Comparison of ENCODE assay signal across 1 cellular context in genomic region chr9:79573697-79573976, GRCh38.
TF ChIP-seq lines count a peak whose summit lies in the region.

No MANE protein-coding gene starts in this region.

TF ChIP-seq in SK-N-SH treated with all-trans-retinoic acid at 6 μM for 48 hours, 23 proteins besides CTCF, POLR2A, EP300 and RAD21 (continued from another document):
- no peak for TF ChIP-seq ZNF565 (CRISPR knock-in tag; conservative IDR thresholded peaks at IDR 0.05; ENCODE audit: low read depth)
- no peak for TF ChIP-seq TCF4 (CRISPR knock-in tag; IDR thresholded peaks at IDR 0.05; ENCODE audit: borderline replicate concordance)
- TF ChIP-seq CSDC2 (CRISPR knock-in tag; IDR thresholded peaks at IDR 0.05), result no peak
- TF ChIP-seq PPARA (CRISPR knock-in tag; IDR thresholded peaks at IDR 0.05; ENCODE audit: borderline replicate concordance), result no peak
- no peak for TF ChIP-seq SNAI2 (CRISPR knock-in tag; IDR thresholded peaks at IDR 0.05)
- TF ChIP-seq, protein P1, sequence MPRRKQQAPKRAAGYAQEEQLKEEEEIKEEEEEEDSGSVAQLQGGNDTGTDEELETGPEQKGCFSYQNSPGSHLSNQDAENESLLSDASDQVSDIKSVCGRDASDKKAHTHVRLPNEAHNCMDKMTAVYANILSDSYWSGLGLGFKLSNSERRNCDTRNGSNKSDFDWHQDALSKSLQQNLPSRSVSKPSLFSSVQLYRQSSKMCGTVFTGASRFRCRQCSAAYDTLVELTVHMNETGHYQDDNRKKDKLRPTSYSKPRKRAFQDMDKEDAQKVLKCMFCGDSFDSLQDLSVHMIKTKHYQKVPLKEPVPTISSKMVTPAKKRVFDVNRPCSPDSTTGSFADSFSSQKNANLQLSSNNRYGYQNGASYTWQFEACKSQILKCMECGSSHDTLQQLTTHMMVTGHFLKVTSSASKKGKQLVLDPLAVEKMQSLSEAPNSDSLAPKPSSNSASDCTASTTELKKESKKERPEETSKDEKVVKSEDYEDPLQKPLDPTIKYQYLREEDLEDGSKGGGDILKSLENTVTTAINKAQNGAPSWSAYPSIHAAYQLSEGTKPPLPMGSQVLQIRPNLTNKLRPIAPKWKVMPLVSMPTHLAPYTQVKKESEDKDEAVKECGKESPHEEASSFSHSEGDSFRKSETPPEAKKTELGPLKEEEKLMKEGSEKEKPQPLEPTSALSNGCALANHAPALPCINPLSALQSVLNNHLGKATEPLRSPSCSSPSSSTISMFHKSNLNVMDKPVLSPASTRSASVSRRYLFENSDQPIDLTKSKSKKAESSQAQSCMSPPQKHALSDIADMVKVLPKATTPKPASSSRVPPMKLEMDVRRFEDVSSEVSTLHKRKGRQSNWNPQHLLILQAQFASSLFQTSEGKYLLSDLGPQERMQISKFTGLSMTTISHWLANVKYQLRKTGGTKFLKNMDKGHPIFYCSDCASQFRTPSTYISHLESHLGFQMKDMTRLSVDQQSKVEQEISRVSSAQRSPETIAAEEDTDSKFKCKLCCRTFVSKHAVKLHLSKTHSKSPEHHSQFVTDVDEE (CRISPR knock-in tag; IDR thresholded peaks at IDR 0.05), result no peak
